Comparison of ENCODE assay signal across 8 cellular contexts in genomic region chr7:76049295-76049694, GRCh38. TPM values are rescaled to one million over a fixed set of nuclear protein-coding genes. Genes with fewer than 3 reads are reported as not detected.
DNase-seq lines count a peak whose midpoint lies in the region; ATAC-seq and TF ChIP-seq lines count a peak whose summit lies in the region.

No MANE protein-coding gene starts in this region.

- H3K4me2 ChIP-seq in osteoblast (ENCODE audit: insufficient read depth, low read length), result peak overlapping the region; percentile 86

- H3K9me3 ChIP-seq in MG63 (no peaks in the 10 kb centered on the region), endocrine pancreas (ENCODE audit: control insufficient read depth, low read length) (no peaks in the 10 kb centered on the region), osteoblast (ENCODE audit: low read depth, low read length) (no peaks in the 10 kb centered on the region)

- H4K20me1 ChIP-seq in osteoblast (ENCODE audit: insufficient read depth, low read length), result peaks cover 26% of the 10 kb centered on the region

- H3K4me1 ChIP-seq in endocrine pancreas (ENCODE audit: control insufficient read depth, insufficient read depth, low read length) (no peaks in the 10 kb centered on the region), osteoblast (ENCODE audit: insufficient read depth, low read length) (peaks cover 17% of the 10 kb centered on the region)

- H3K27me3 ChIP-seq in MG63, result no peaks in the 10 kb centered on the region
- no peaks in the 10 kb centered on the region for H3K27me3 ChIP-seq in endocrine pancreas (ENCODE audit: control insufficient read depth, insufficient read depth, low read length)
- no peaks in the 10 kb centered on the region for H3K27me3 ChIP-seq in osteoblast (ENCODE audit: insufficient read depth, low read length)

- H3K36me3 ChIP-seq in MG63, result peaks cover 19% of the 10 kb centered on the region
- no peaks in the 10 kb centered on the region for H3K36me3 ChIP-seq in endocrine pancreas (ENCODE audit: control insufficient read depth, insufficient read depth, low read length)
- peaks cover 17% of the 10 kb centered on the region for H3K36me3 ChIP-seq in osteoblast (ENCODE audit: insufficient read depth, low read length)

- no peak overlapping the region for H3K9ac ChIP-seq in endocrine pancreas (ENCODE audit: control insufficient read depth, insufficient read depth, low read length)

- no peak for ATAC-seq in HG02973 (IDR thresholded peaks at IDR 0.05; ENCODE audit: unreplicated experiment)
- no peak for ATAC-seq in HG02981 (IDR thresholded peaks at IDR 0.05; ENCODE audit: unreplicated experiment)

- DNase-seq in COLO668 (lab: John Stamatoyannopoulos, UW; ENCODE audit: unreplicated experiment) (peak; percentile 36), MG63 (no peak), osteoblast (ENCODE audit: insufficient read length, low spot score, missing footprints) (peak; percentile 9), ureter (ENCODE audit: low spot score) (no peak)
- DNase-seq in stimulated activated CD4-positive, alpha-beta T cell treated with anti-CD3 and anti-CD28 coated beads, Interleukin-4, amount 100 ng/mL, for 4 hours, result no peak

- peaks cover 94% of the 10 kb centered on the region for H3K79me2 ChIP-seq in osteoblast (ENCODE audit: insufficient read depth, low read length)

- H2AFZ ChIP-seq in osteoblast (ENCODE audit: low read length), result no peak overlapping the region

- peak overlapping the region; percentile 87 for H3K27ac ChIP-seq in osteoblast (ENCODE audit: low read depth, low read length)

- H3K4me3 ChIP-seq in MG63, result peak overlapping the region; percentile 74
- peak overlapping the region; percentile 69 for H3K4me3 ChIP-seq in endocrine pancreas (ENCODE audit: control insufficient read depth, insufficient read depth, low read length)
- H3K4me3 ChIP-seq in osteoblast (ENCODE audit: insufficient read depth, low read length), result peak overlapping the region; percentile 83

- TF ChIP-seq CTCF in osteoblast (IDR thresholded peaks at IDR 0.05; ENCODE audit: extremely low read depth, low read depth, low read length), result no peak

RNA-seq across cellular contexts. Expression of gene MDH2, which starts 1.4 kb away (rescaled TPM):
- total RNA-seq in MG63 (2014; rRNA removed; shearing (Covaris generic); ENCODE audit: low replicate concordance), result 97.8 and 140 TPM in 2 replicates
- 32.7 and 36.6 TPM in 2 replicates for total RNA-seq in osteoblast
- 177 TPM for total RNA-seq in ureter

RNA-seq across cellular contexts. Expression of gene STYXL1, which starts 1.5 kb away (rescaled TPM):
- 47.9 and 50.2 TPM in 2 replicates for total RNA-seq in MG63 (2014; rRNA removed; shearing (Covaris generic); ENCODE audit: low replicate concordance)
- total RNA-seq in osteoblast (23.9 and 27.7 TPM in 2 replicates), ureter (45.4 TPM)

RNA-seq across cellular contexts. Expression of gene TMEM120A, which starts 54.9 kb away (rescaled TPM):
- 12.4 and 23.8 TPM in 2 replicates for total RNA-seq in MG63 (2014; rRNA removed; shearing (Covaris generic); ENCODE audit: low replicate concordance)
- total RNA-seq in osteoblast (25.3 and 32.1 TPM in 2 replicates), ureter (80.4 TPM)

Comparison
In these comparisons a context has a peak if more than half of its experiments do, and no peak if none do; other contexts are left out.
1. DNase-seq: peak in COLO668 (single experiment) and osteoblast (single experiment); none in MG63 (single experiment), stimulated activated CD4-positive, alpha-beta T cell treated with anti-CD3 and anti-CD28 coated beads, Interleukin-4, amount 100 ng/mL, for 4 hours (0 of 2) and ureter (single experiment).
2. Peak in every context shown above with its lines, with median percentiles within 50 percentile points of each other: H3K4me3 ChIP-seq.